In genomic region chr16:4990415-4990814, GRCh38 we compare ENCODE assay signal across 22 cellular contexts. TPM values are rescaled to one million over a fixed set of nuclear protein-coding genes. Genes with fewer than 3 reads are reported as not detected.
"Had no signal": no experiment of that assay in that cellular context is flagged by ENCODE, and none has a peak within 500 bp of the region (broad histone marks: within the 10 kb centered on the region; RNA-seq: fewer than 3 reads in every experiment).

No MANE protein-coding gene starts in this region.

- H3K27ac ChIP-seq: HL-60, SJSA1, SK-N-MC had no signal

- DNase-seq: Kasumi-1, KG1, MM.1S, NCI-H1092 treated with DMSO at 0.1 percent for 48 hours, NCI-H1436, NCI-H187, NCI-H2029, NCI-H2081 treated with DMSO at 0.1 percent for 48 hours, NCI-H2171, NCI-H226, NCI-H446, NCI-H510A, NCI-H524 treated with DMSO at 0.1 percent for 48 hours, NCI-H774, Right ventricle myocardium superior, RPMI8226, SIG-M5 had no signal

- H3K4me1 ChIP-seq: SJSA1 had no signal

- H3K36me3 ChIP-seq: SJSA1 had no signal

- H3K4me3 ChIP-seq: SJSA1, SK-N-MC had no signal

- FAIRE-seq: HTR-8/SVneo, RCC 7860 had no signal

- H3K9me3 ChIP-seq: SJSA1 had no signal

RNA-seq across cellular contexts. Expression of gene SEC14L5, which starts 32.3 kb away (rescaled TPM):
- total RNA-seq: SJSA1 had no signal
